ENCODE assay signal across 9 cellular contexts in genomic region chr11:77557553-77557952, GRCh38. TPM values are rescaled to one million over a fixed set of nuclear protein-coding genes. Genes with fewer than 3 reads are reported as not detected.
DNase-seq lines count a peak whose midpoint lies in the region; ATAC-seq, FAIRE-seq and TF ChIP-seq lines count a peak whose summit lies in the region.
"Had no signal": no experiment of that assay in that cellular context is flagged by ENCODE, and none has a peak within 500 bp of the region (broad histone marks: within the 10 kb centered on the region; RNA-seq: fewer than 3 reads in every experiment).

No MANE protein-coding gene starts in this region.

- no peak overlapping the region for H3K4me3 Mint-ChIP-seq in activated T-cell treated with anti-CD3 and anti-CD28 coated beads, Interleukin-2, amount 50 U/mL, for 4 hours

- H3K36me3 ChIP-seq in kidney (ENCODE audit: control insufficient read depth in 1 of 2, insufficient read depth in 2 of 2, low read length in 2 of 2) = no peaks in the 10 kb centered on the region
- H3K36me3 ChIP-seq: spleen had no signal

- TF ChIP-seq CTCF in kidney (IDR thresholded peaks at IDR 0.05; ENCODE audit: borderline replicate concordance, extremely low read depth, insufficient read depth) (peak; percentile 11), coronary artery (IDR thresholded peaks at IDR 0.05) (no peak)

- in situ Hi-C loops in KBM-7 (cut with MboI; ENCODE audit: low pct_unique_long_range_greater_than_20kb, low sequenced_read_pairs) = loop anchor here (10.0 kb wide), 1 partner anchor 363 kb away; no protein-coding TSS in a partner anchor

- no peak overlapping the region for H3K9ac ChIP-seq in kidney (ENCODE audit: low read length in 2 of 2)

- H3K9me3 Mint-ChIP-seq in activated T-cell treated with anti-CD3 and anti-CD28 coated beads, Interleukin-2, amount 50 U/mL, for 4 hours = peaks cover 7% of the 10 kb centered on the region

- intact Hi-C loops in kidney (cut with DNase I) = no loop called here

- FAIRE-seq in kidney (lab: Jason Lieb, UNC) = no peak

- H3K4me3 ChIP-seq in kidney (ENCODE audit: low read length in 2 of 2) (no peak overlapping the region), coronary artery (no peak overlapping the region)
- H3K4me3 ChIP-seq: spleen had no signal

- no peaks in the 10 kb centered on the region for H3K36me3 Mint-ChIP-seq in activated T-cell treated with anti-CD3 and anti-CD28 coated beads, Interleukin-2, amount 50 U/mL, for 4 hours (ENCODE audit: insufficient read depth)

- ATAC-seq in activated T-cell treated with anti-CD3 and anti-CD28 coated beads, Interleukin-2, amount 50 U/mL, for 4 hours = no peak
- ATAC-seq in HG02642 (IDR thresholded peaks at IDR 0.05; ENCODE audit: poor library complexity, unreplicated experiment) = no peak
- ATAC-seq in HG03039 (IDR thresholded peaks at IDR 0.05; ENCODE audit: unreplicated experiment) = no peak

- no peak overlapping the region for H3K27ac ChIP-seq in kidney (ENCODE audit: low read depth in 2 of 2, low read length in 2 of 2)
- no peak overlapping the region for H3K27ac ChIP-seq in coronary artery
- H3K27ac ChIP-seq: spleen had no signal

- H3K9me3 ChIP-seq in kidney (ENCODE audit: control insufficient read depth in 1 of 2, low read length in 2 of 2) = no peaks in the 10 kb centered on the region

- no peaks in the 10 kb centered on the region for H3K4me1 Mint-ChIP-seq in activated T-cell treated with anti-CD3 and anti-CD28 coated beads, Interleukin-2, amount 50 U/mL, for 4 hours (ENCODE audit: low read depth)

- peaks cover 2% of the 10 kb centered on the region for H3K27me3 Mint-ChIP-seq in activated T-cell treated with anti-CD3 and anti-CD28 coated beads, Interleukin-2, amount 50 U/mL, for 4 hours (ENCODE audit: low read depth)

- DNase-seq in EH (ENCODE audit: low read depth) (peak; percentile 33), KBM-7 (peak; percentile 34), SK-N-DZ (ENCODE audit: low spot score) (peak; percentile 64), kidney (no peak), coronary artery (ENCODE audit: low spot score) (no peak)
- DNase-seq in activated T-cell treated with anti-CD3 and anti-CD28 coated beads, Interleukin-2, amount 50 U/mL, for 4 hours = no peak
- DNase-seq: spleen had no signal

- no peaks in the 10 kb centered on the region for H3K4me1 ChIP-seq in kidney (ENCODE audit: control insufficient read depth in 1 of 2, insufficient read depth in 1 of 2, low read depth in 1 of 2, low read length in 2 of 2)
- H3K4me1 ChIP-seq: spleen had no signal

RNA-seq across cellular contexts. Expression of gene AQP11, which starts 32.2 kb away (rescaled TPM):
- polyA plus RNA-seq in SK-N-DZ (2014; cell fraction: cytosol; rRNA removed) = 1.8 and 2.0 TPM in 2 replicates
- 2.2 and 5.3 TPM in 2 replicates for polyA plus RNA-seq in SK-N-DZ (2014; cell fraction: nucleus; rRNA removed)
- total RNA-seq in kidney = 1.4 TPM
- polyA plus RNA-seq in kidney (ENCODE audit: insufficient read depth, low read depth, low replicate concordance) = 3.8 TPM
- under 1 TPM; 0.22 to 0.33 (median 0.26) TPM for total RNA-seq in activated T-cell treated with anti-CD3 and anti-CD28 coated beads, Interleukin-2, amount 50 U/mL, for 4 hours

Comparison
In these comparisons a context has a peak if more than half of its experiments do, and no peak if none do; other contexts are left out.
1. DNase-seq: peak in EH (single experiment), KBM-7 (single experiment) and SK-N-DZ (single experiment); none in kidney (single experiment), activated T-cell treated with anti-CD3 and anti-CD28 coated beads, Interleukin-2, amount 50 U/mL, for 4 hours (single experiment) and coronary artery (single experiment).